1 cellular context compared by ENCODE assay signal in genomic region chr2:55003706-55004639, GRCh38.
TF ChIP-seq lines count a peak whose summit lies in the region.

No MANE protein-coding gene starts in this region.

TF ChIP-seq in GM23338, 12 proteins besides CTCF, POLR2A, EP300 and RAD21 (continued from another document):
- no peak for TF ChIP-seq ZNF462 (CRISPR knock-in tag; IDR thresholded peaks at IDR 0.05)
- no peak for TF ChIP-seq NANOG (IDR thresholded peaks at IDR 0.05; ENCODE audit: borderline replicate concordance)
- no peak for TF ChIP-seq EZH2 (IDR thresholded peaks at IDR 0.05; ENCODE audit: low read depth, unreplicated experiment)
- TF ChIP-seq REST (IDR thresholded peaks at IDR 0.05; ENCODE audit: unreplicated experiment): no peak
- TF ChIP-seq EZH2phosphoT487 (IDR thresholded peaks at IDR 0.05; ENCODE audit: unreplicated experiment): no peak
- no peak for TF ChIP-seq ZNF114 (CRISPR knock-in tag; IDR thresholded peaks at IDR 0.05)
- no peak for TF ChIP-seq ZNF331 (CRISPR knock-in tag; IDR thresholded peaks at IDR 0.05; ENCODE audit: low read depth)
- no peak for TF ChIP-seq STAT1 (IDR thresholded peaks at IDR 0.05; ENCODE audit: unreplicated experiment)
